13 cellular contexts compared by ENCODE assay signal in the genomic region with DNA sequence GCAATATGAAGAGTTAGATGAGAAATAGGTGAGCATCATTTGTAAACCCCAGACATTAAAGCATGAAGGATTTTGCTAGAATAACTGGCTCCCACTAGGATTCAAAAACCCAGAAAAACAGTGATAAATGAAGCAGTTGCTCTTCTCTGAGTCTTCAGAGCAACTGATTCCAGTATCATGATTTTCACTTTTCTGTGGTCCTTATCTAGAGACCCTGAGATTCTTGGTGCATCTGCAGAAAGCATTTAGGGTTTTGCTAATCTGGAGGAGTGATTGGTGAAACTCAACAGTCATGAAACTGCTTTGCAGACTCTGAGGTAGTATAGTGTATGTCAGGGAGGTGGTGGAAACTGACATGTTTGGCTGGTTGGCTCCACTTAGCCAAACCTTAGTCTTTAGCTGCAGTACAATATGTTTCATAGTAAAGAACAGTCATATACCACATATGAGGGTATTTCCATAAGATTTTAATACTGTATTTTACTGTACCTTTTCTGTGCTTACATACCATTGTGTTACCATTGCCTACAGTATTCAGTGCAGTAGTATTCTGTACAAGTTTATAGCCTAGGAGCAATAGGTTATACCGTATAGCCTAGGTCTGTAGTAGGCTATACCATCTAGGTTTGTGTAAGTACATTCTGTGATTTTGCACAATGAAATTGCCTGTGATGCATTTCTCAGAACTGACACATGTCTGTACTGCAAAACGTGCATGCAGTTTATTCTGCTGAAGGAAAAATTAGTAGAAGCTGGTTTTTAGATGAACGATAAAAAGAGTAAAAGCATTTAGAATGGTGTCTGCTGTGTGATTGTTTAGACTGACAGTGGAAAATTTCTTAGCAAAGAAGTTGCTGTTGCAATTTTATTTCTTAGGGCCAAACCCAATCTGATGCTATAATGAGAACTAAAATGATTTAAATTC. TPM values are rescaled to one million over a fixed set of nuclear protein-coding genes. Genes with fewer than 3 reads are reported as not detected.
DNase-seq lines count a peak whose midpoint lies in the region; ATAC-seq and TF ChIP-seq lines count a peak whose summit lies in the region.
"Had no signal": no experiment of that assay in that cellular context is flagged by ENCODE, and none has a peak within 500 bp of the region (broad histone marks: within the 10 kb centered on the region; RNA-seq: fewer than 3 reads in every experiment).

No MANE protein-coding gene starts in this region.

- TF ChIP-seq CTCF in 22Rv1 (IDR thresholded peaks at IDR 0.05) (no peak), body of pancreas (IDR thresholded peaks at IDR 0.05) (no peak), heart right ventricle (IDR thresholded peaks at IDR 0.05) (no peak)

- H3K27ac ChIP-seq in 22Rv1: peak overlapping the region; percentile 43
- peak overlapping the region in 3 of 4 donors; percentile 16 to 75 (median 58) for H3K27ac ChIP-seq in body of pancreas
- no peak overlapping the region for H3K27ac ChIP-seq in heart right ventricle
- H3K27ac ChIP-seq: epithelial cell of prostate, thyroid gland had no signal

- no peak for DNase-seq in body of pancreas
- DNase-seq in germinal center (ENCODE audit: low spot score): no peak
- no peak for DNase-seq in GDM1 (lab: John Stamatoyannopoulos, UW)
- DNase-seq in NCI-H2227 treated with DMSO at 0.1 percent for 48 hours (lab: John Stamatoyannopoulos, UW): no peak
- no peak for DNase-seq in heart right ventricle
- DNase-seq: Karpas-422, RPMI8226, thyroid gland had no signal

- peak; percentile 65 for ATAC-seq in GM18909 (IDR thresholded peaks at IDR 0.05; ENCODE audit: poor library complexity, unreplicated experiment)
- ATAC-seq in HG03280 (IDR thresholded peaks at IDR 0.05; ENCODE audit: unreplicated experiment): peak; percentile 76
- no peak for ATAC-seq in body of pancreas
- no peak for ATAC-seq in heart right ventricle

- H3K36me3 ChIP-seq in body of pancreas (replicated peaks in 1 of 2; ENCODE audit: insufficient read depth in 1 of 2, low read depth in 2 of 2): no peaks in the 10 kb centered on the region
- H3K36me3 ChIP-seq in heart right ventricle: no peaks in the 10 kb centered on the region
- H3K36me3 ChIP-seq: thyroid gland had no signal

- H3K4me3 ChIP-seq in body of pancreas (no peak overlapping the region), heart right ventricle (no peak overlapping the region)
- H3K4me3 ChIP-seq: lung, thyroid gland had no signal

- intact Hi-C loops in body of pancreas (cut with DNase I) (no loop called here), heart right ventricle (cut with DNase I) (loop anchor here in 3 of 10 donors (5.0 to 10.0 kb wide), 3 partner anchors 58 to 101 kb away; no protein-coding TSS in a partner anchor)

- 39 to 45% methylated on average over 3 of the region's 3 CpGs for WGBS in body of pancreas, 2 donors
- WGBS in heart right ventricle, 2 donors: 66 to 75% methylated on average over 3 of the region's 3 CpGs

- H3K4me1 ChIP-seq in body of pancreas (peaks cover 89% of the 10 kb centered on the region), heart right ventricle (peaks cover 0 to 44% (median 13%) of the 10 kb centered on the region in 9 donors)

- H3K9me3 ChIP-seq in body of pancreas (no peaks in the 10 kb centered on the region), heart right ventricle (no peaks in the 10 kb centered on the region)
- H3K9me3 ChIP-seq: thyroid gland had no signal

- no peaks in the 10 kb centered on the region for H3K27me3 ChIP-seq in body of pancreas
- H3K27me3 ChIP-seq in heart right ventricle: no peaks in the 10 kb centered on the region
- H3K27me3 ChIP-seq: thyroid gland had no signal

- no peak for TF ChIP-seq POLR2A in body of pancreas (IDR thresholded peaks at IDR 0.05)

RNA-seq across cellular contexts. Expression of a gene that starts 23.8 kb away (rescaled TPM):
- total RNA-seq in body of pancreas: 10 to 100 TPM; 37.4 to 39.9 TPM
- 10 to 100 TPM in 1 of 10 donors, 1 to 10 TPM in 9; 4.5 to 17.2 (median 5.9) TPM for total RNA-seq in heart right ventricle
- 1 to 10 TPM; 2.9 to 5.0 TPM for polyA plus RNA-seq in heart right ventricle

Comparison
In these comparisons a context has a peak if more than half of its experiments do, and no peak if none do; other contexts are left out.
1. H3K27ac ChIP-seq: peak in 22Rv1 (single experiment) and body of pancreas (3 of 4); none in heart right ventricle (0 of 10).
2. ATAC-seq: peak in GM18909 (single experiment) and HG03280 (single experiment); none in body of pancreas (single experiment) and heart right ventricle (0 of 8).